ENCODE assay signal across 8 cellular contexts in the genomic region with DNA sequence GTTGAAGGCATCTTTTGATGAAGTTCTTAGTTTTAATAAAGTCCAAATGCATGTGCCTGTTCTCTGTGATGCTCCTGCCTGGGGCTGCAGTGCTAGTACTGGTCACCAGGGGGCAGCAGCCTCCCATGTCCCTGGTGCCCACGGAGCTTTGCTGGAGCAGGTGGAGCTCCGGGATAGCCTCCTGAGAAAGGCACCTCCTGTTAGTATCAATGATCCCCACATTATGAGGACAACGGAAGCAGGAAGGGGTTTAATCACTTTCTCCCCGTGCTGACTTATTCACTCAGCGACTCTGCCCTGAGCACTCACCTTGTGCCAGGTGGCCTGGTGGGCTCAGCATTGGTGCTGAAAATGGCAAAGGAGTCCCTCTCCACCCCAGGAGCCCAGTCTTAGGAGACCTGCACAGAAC.
DNase-seq lines count a peak whose midpoint lies in the region; ATAC-seq and TF ChIP-seq lines count a peak whose summit lies in the region.

No MANE protein-coding gene starts in this region.

- H3K9me3 ChIP-seq in Caco-2 (peaks cover 11% of the 10 kb centered on the region), OCI-LY3 (ENCODE audit: insufficient read depth, low read length) (no peaks in the 10 kb centered on the region), neural progenitor cell (ENCODE audit: low read depth) (no peaks in the 10 kb centered on the region)

- DNase-seq in Caco-2 (peak in 1 of 2 experiments; percentile 80), HFF-Myc (ENCODE audit: extremely low read depth, low read depth) (no peak), fibroblast of pulmonary artery (ENCODE audit: low read depth) (peak; percentile 63), neural progenitor cell (ENCODE audit: low spot score) (peak; percentile 71), substantia nigra (lab: John Stamatoyannopoulos, UW) (peak in 45 of 49 donors; percentile 6 to 78 (median 48))
- DNase-seq in activated T-cell treated with anti-CD3 and anti-CD28 coated beads, Interleukin-2, amount 50 U/mL, for 1 hour = peak; percentile 78

- POLR2A ChIA-PET in Caco-2 (lab: Charles Lee) = no interaction called here

- no peak overlapping the region for H3K4me2 ChIP-seq in OCI-LY3 (ENCODE audit: low read length)
- no peak overlapping the region for H3K4me2 ChIP-seq in neural progenitor cell

- H3K4me1 Mint-ChIP-seq in Caco-2 (ENCODE audit: low read depth, unreplicated experiment) (peaks cover 6% of the 10 kb centered on the region), neural progenitor cell (peaks cover 8% of the 10 kb centered on the region)

- BruUV-seq in Caco-2 (replicated peaks; lab: Mats Ljungman, UMichigan) = no TSS peak

- H2AFZ ChIP-seq in OCI-LY3 (ENCODE audit: low read depth, low read length) (no peak overlapping the region), neural progenitor cell (replicated peaks) (no peak overlapping the region)

- H3K36me3 ChIP-seq in Caco-2 (ENCODE audit: control insufficient read depth, insufficient read depth, low read length) (no peaks in the 10 kb centered on the region), OCI-LY3 (replicated peaks; ENCODE audit: low read depth, low read length) (no peaks in the 10 kb centered on the region), neural progenitor cell (no peaks in the 10 kb centered on the region)

- H3K9ac ChIP-seq in OCI-LY3 (ENCODE audit: low read length) (no peak overlapping the region), neural progenitor cell (no peak overlapping the region)

- peaks cover 5% of the 10 kb centered on the region for H3K36me3 Mint-ChIP-seq in Caco-2 (ENCODE audit: insufficient read depth, unreplicated experiment)
- peaks cover 13% of the 10 kb centered on the region for H3K36me3 Mint-ChIP-seq in neural progenitor cell

- no peak overlapping the region for H3K4me3 ChIP-seq in Caco-2 (ENCODE audit: low read depth, low read length)
- no peak overlapping the region for H3K4me3 ChIP-seq in HFF-Myc (replicated peaks; ENCODE audit: low read depth, low read length)
- H3K4me3 ChIP-seq in OCI-LY3 (ENCODE audit: low read length) = no peak overlapping the region
- no peak overlapping the region for H3K4me3 ChIP-seq in fibroblast of pulmonary artery (replicated peaks; ENCODE audit: low read depth, low read length)
- H3K4me3 ChIP-seq in neural progenitor cell = no peak overlapping the region

- H3F3A ChIP-seq in neural progenitor cell (ENCODE audit: low read depth) = no peaks in the 10 kb centered on the region

- H3K79me2 ChIP-seq in OCI-LY3 (ENCODE audit: low read length) = no peaks in the 10 kb centered on the region
- no peaks in the 10 kb centered on the region for H3K79me2 ChIP-seq in neural progenitor cell (ENCODE audit: low read depth)

- intact Hi-C loops in Caco-2 (cut with micrococcal nuclease; ENCODE audit: unreplicated experiment) = loop anchor here (1.0 to 10.0 kb wide), 6 partner anchors 41 to 467 kb away; partner anchors contain the start of gene KLRB1

- no peaks in the 10 kb centered on the region for H3K27me3 ChIP-seq in Caco-2 (replicated peaks; ENCODE audit: control insufficient read depth, insufficient read depth, low read length)
- H3K27me3 ChIP-seq in OCI-LY3 (ENCODE audit: low read depth, low read length) = no peaks in the 10 kb centered on the region
- no peaks in the 10 kb centered on the region for H3K27me3 ChIP-seq in neural progenitor cell

- no peak for ATAC-seq in HG02973 (IDR thresholded peaks at IDR 0.05; ENCODE audit: unreplicated experiment)

- H3K27me3 Mint-ChIP-seq in Caco-2 (ENCODE audit: insufficient read depth, unreplicated experiment) (peaks cover 3% of the 10 kb centered on the region), neural progenitor cell (ENCODE audit: insufficient read depth, low read depth) (peaks cover 2% of the 10 kb centered on the region)

- H3K9me3 Mint-ChIP-seq in Caco-2 (ENCODE audit: unreplicated experiment) (peaks cover 5% of the 10 kb centered on the region), neural progenitor cell (peaks cover 1% of the 10 kb centered on the region)

- CTCF ChIA-PET in Caco-2 (lab: Charles Lee) = interaction anchor here (0.6 to 1.6 kb wide), 16 partner anchors 10 to 419 kb away, joined by 3 to 25 read pairs (median 3); no protein-coding TSS in a partner anchor

- H3K4me3 Mint-ChIP-seq in Caco-2 (ENCODE audit: unreplicated experiment) (no peak overlapping the region), neural progenitor cell (no peak overlapping the region)

- no peak overlapping the region for H3K27ac ChIP-seq in OCI-LY3 (ENCODE audit: low read length)
- H3K27ac ChIP-seq in neural progenitor cell = no peak overlapping the region
- no peak overlapping the region for H3K27ac ChIP-seq in substantia nigra (ENCODE audit: low read depth, low read length, poor library complexity, severe bottlenecking)

- H3K4me1 ChIP-seq in Caco-2 = peaks cover 13% of the 10 kb centered on the region
- peaks cover 10% of the 10 kb centered on the region for H3K4me1 ChIP-seq in OCI-LY3 (ENCODE audit: low read length)
- H3K4me1 ChIP-seq in neural progenitor cell = no peaks in the 10 kb centered on the region

- H3K27ac Mint-ChIP-seq in Caco-2 (ENCODE audit: unreplicated experiment) (no peak overlapping the region), neural progenitor cell (no peak overlapping the region)

- TF ChIP-seq CTCF in Caco-2 (IDR thresholded peaks at IDR 0.05; ENCODE audit: insufficient read depth in 1 of 2, low read depth in 1 of 2, low read length in 1 of 2, severe bottlenecking in 1 of 2, unreplicated experiment in 1 of 2) (peak; percentile 96 to 98), HFF-Myc (IDR thresholded peaks at IDR 0.05; ENCODE audit: low read depth, low read length, missing control alignments) (peak; percentile 100), OCI-LY3 (IDR thresholded peaks at IDR 0.05; ENCODE audit: low read depth, low read length) (peak; percentile 98), fibroblast of pulmonary artery (IDR thresholded peaks at IDR 0.05; ENCODE audit: low read length, missing control alignments) (peak; percentile 100), neural progenitor cell (IDR thresholded peaks at IDR 0.05) (peak; percentile 99)

- no peaks in the 10 kb centered on the region for H4K20me1 ChIP-seq in OCI-LY3 (ENCODE audit: insufficient read depth, low read length)
- no peaks in the 10 kb centered on the region for H4K20me1 ChIP-seq in neural progenitor cell (ENCODE audit: low read depth)
